ENCODE assay signal across 29 cellular contexts in genomic region chr17:64651889-64652288, GRCh38. TPM values are rescaled to one million over a fixed set of nuclear protein-coding genes. Genes with fewer than 3 reads are reported as not detected.
DNase-seq lines count a peak whose midpoint lies in the region; ATAC-seq and TF ChIP-seq lines count a peak whose summit lies in the region.
"Had no signal": no experiment of that assay in that cellular context is flagged by ENCODE, and none has a peak within 500 bp of the region (broad histone marks: within the 10 kb centered on the region; RNA-seq: fewer than 3 reads in every experiment).

No MANE protein-coding gene starts in this region.

- H3K4me3 Mint-ChIP-seq in MCF 10A (ENCODE audit: unreplicated experiment): peak overlapping the region; percentile 12
- no peak overlapping the region for H3K4me3 Mint-ChIP-seq in type B pancreatic cell
- H3K4me3 Mint-ChIP-seq: immature natural killer cell; stimulated activated naive B cell treated with anti-CD40 and anti-IgM and Interleukin-4, amounts not matched to agents 10 μg/mL and 1 μg/mL and 100 μg/mL, for 72 hours had no signal

- no peaks in the 10 kb centered on the region for H3K27me3 ChIP-seq in mammary epithelial cell (ENCODE audit: insufficient read depth, low read length)
- H3K27me3 ChIP-seq in fibroblast of lung (ENCODE audit: control insufficient read depth, insufficient read depth, low read length): no peaks in the 10 kb centered on the region
- H3K27me3 ChIP-seq: brain microvascular endothelial cell, pancreas, uterus had no signal

- in situ Hi-C loops in mammary epithelial cell (cut with MboI; ENCODE audit: low sequenced_read_pairs in 2 of 2): no loop called here

- no peak overlapping the region for H3K4me2 ChIP-seq in mammary epithelial cell (ENCODE audit: insufficient read depth, low read depth, low read length)
- peak overlapping the region; percentile 10 for H3K4me2 ChIP-seq in fibroblast of lung (ENCODE audit: extremely low read depth, insufficient read depth, low read length)

- peak overlapping the region; percentile 93 for H3K27ac Mint-ChIP-seq in MCF 10A (ENCODE audit: low read depth, unreplicated experiment)
- peak overlapping the region; percentile 42 for H3K27ac Mint-ChIP-seq in type B pancreatic cell
- H3K27ac Mint-ChIP-seq: stimulated activated naive B cell treated with anti-CD40 and anti-IgM and Interleukin-4, amounts not matched to agents 10 μg/mL and 1 μg/mL and 100 μg/mL, for 72 hours had no signal

- dilution Hi-C loops in mammary epithelial cell (cut with HindIII; ENCODE audit: low sequenced_read_pairs): no loop called here

- H4K20me1 ChIP-seq in mammary epithelial cell (ENCODE audit: insufficient read depth, low read length) (peaks cover 5% of the 10 kb centered on the region), fibroblast of lung (ENCODE audit: control insufficient read depth, extremely low read depth, insufficient read depth, low read length) (peaks cover 4% of the 10 kb centered on the region)

- peaks cover 18% of the 10 kb centered on the region for H3K36me3 Mint-ChIP-seq in MCF 10A (ENCODE audit: insufficient read depth, unreplicated experiment)
- H3K36me3 Mint-ChIP-seq in type B pancreatic cell: peaks cover 8% of the 10 kb centered on the region
- H3K36me3 Mint-ChIP-seq: immature natural killer cell had no signal

- DNase-seq in MCF 10A (ENCODE audit: unreplicated experiment) (no peak), mammary epithelial cell (no peak), SK-N-MC (ENCODE audit: low read depth, low spot score) (no peak), fibroblast of lung (ENCODE audit: low read depth in 2 of 2) (peak in 1 of 2 donors; percentile 50), type B pancreatic cell (ENCODE audit: extremely low spot score, unreplicated experiment) (no peak), foreskin fibroblast (no peak), NCI-H69 (lab: John Stamatoyannopoulos, UW) (no peak)
- DNase-seq: ACHN; activated CD4-positive, alpha-beta T cell treated with anti-CD3 and anti-CD28 coated beads, Interleukin-2, amount 50 U/mL, for 1 hour; activated naive CD4-positive, alpha-beta T cell treated with Interleukin-2 at 50 U/mL for 16 hours; amniotic stem cell; brain microvascular endothelial cell; DMS53; hypothalamus; immature natural killer cell; left colon; NCI-H1436 treated with DMSO at 0.1 percent for 48 hours; NCI-H2081 treated with DMSO at 0.1 percent for 48 hours; NCI-H2227 treated with DMSO at 0.1 percent for 48 hours; NCI-H526; NK-92 treated with Interleukin-12 subunit alpha and Interleukin-12 subunit beta, amount 100 ng/mL, for 24 hours; pancreas; SIG-M5; stimulated activated naive B cell treated with anti-CD40 and anti-IgM and Interleukin-4, amounts not matched to agents 10 μg/mL and 1 μg/mL and 100 μg/mL, for 72 hours; SW 1271; T1000; uterus had no signal

- H3K4me1 Mint-ChIP-seq in MCF 10A (ENCODE audit: insufficient read depth, unreplicated experiment) (peaks cover 29% of the 10 kb centered on the region), type B pancreatic cell (ENCODE audit: unreplicated experiment) (peaks cover 7% of the 10 kb centered on the region)

- WGBS in mammary epithelial cell (ENCODE audit: low coverage, missing lambda C conversion rate): 99% methylated on average over 3 of the region's 3 CpGs

- H3K9me3 Mint-ChIP-seq in MCF 10A (ENCODE audit: unreplicated experiment) (no peaks in the 10 kb centered on the region), type B pancreatic cell (no peaks in the 10 kb centered on the region)
- H3K9me3 Mint-ChIP-seq: immature natural killer cell had no signal

- BruUV-seq in MCF 10A (replicated peaks; lab: Mats Ljungman, UMichigan) (no TSS peak), mammary epithelial cell (replicated peaks; lab: Mats Ljungman, UMichigan) (no TSS peak)

- POLR2A ChIA-PET in MCF 10A (lab: Yijun Ruan, JAX): interaction anchor here (0.9 to 14.0 kb wide), 6 partner anchors 10 to 147 kb away, joined by 3 to 143 read pairs (median 5); partner anchors contain the start of genes CEP95, DDX5 and SMURF2

- H3K27me3 Mint-ChIP-seq in MCF 10A (ENCODE audit: insufficient read depth, unreplicated experiment): no peaks in the 10 kb centered on the region
- H3K27me3 Mint-ChIP-seq in type B pancreatic cell: no peaks in the 10 kb centered on the region
- H3K27me3 Mint-ChIP-seq: stimulated activated naive B cell treated with anti-CD40 and anti-IgM and Interleukin-4, amounts not matched to agents 10 μg/mL and 1 μg/mL and 100 μg/mL, for 72 hours had no signal

- intact Hi-C loops in MCF 10A (cut with micrococcal nuclease) (no loop called here), mammary epithelial cell (cut with micrococcal nuclease) (no loop called here)

- H2AFZ ChIP-seq in mammary epithelial cell (ENCODE audit: low read depth, low read length): no peak overlapping the region
- no peak overlapping the region for H2AFZ ChIP-seq in fibroblast of lung (ENCODE audit: low read length)

- H3K9ac ChIP-seq in mammary epithelial cell (ENCODE audit: insufficient read depth, low read length): no peak overlapping the region
- no peak overlapping the region for H3K9ac ChIP-seq in SK-N-MC (ENCODE audit: insufficient read length)
- no peak overlapping the region for H3K9ac ChIP-seq in fibroblast of lung (ENCODE audit: insufficient read depth, low read length)

- H3K79me2 ChIP-seq in mammary epithelial cell (ENCODE audit: insufficient read depth, low read length): peaks cover 99% of the 10 kb centered on the region
- peaks cover 100% of the 10 kb centered on the region for H3K79me2 ChIP-seq in fibroblast of lung (ENCODE audit: control insufficient read depth, insufficient read depth, low read length)

- H3K9me3 ChIP-seq in mammary epithelial cell (replicated peaks; ENCODE audit: insufficient read depth, low read length): no peaks in the 10 kb centered on the region
- H3K9me3 ChIP-seq in SK-N-MC (ENCODE audit: low read depth, low read length): no peaks in the 10 kb centered on the region; the same call in 1 of the 2 replicates
- H3K9me3 ChIP-seq in fibroblast of lung (ENCODE audit: control insufficient read depth, insufficient read depth, low read depth, low read length): no peaks in the 10 kb centered on the region
- H3K9me3 ChIP-seq: pancreas, uterus had no signal

- H3K4me3 ChIP-seq in mammary epithelial cell (replicated peaks in 1 of 3; ENCODE audit: insufficient read depth in 1 of 3, low read depth in 2 of 3, low read length in 3 of 3): no peak overlapping the region
- H3K4me3 ChIP-seq in SK-N-MC: no peak overlapping the region
- H3K4me3 ChIP-seq in fibroblast of lung (replicated peaks in 1 of 4; ENCODE audit: control extremely low read depth in 1 of 4, insufficient read depth in 1 of 4, low read depth in 3 of 4, low read length in 4 of 4): no peak overlapping the region
- no peak overlapping the region for H3K4me3 ChIP-seq in foreskin fibroblast (ENCODE audit: low read depth in 1 of 2, low read length in 2 of 2)
- H3K4me3 ChIP-seq: HAP-1, pancreas, uterus had no signal

- H3K36me3 ChIP-seq in mammary epithelial cell (ENCODE audit: insufficient read depth, low read length) (peaks cover 20% of the 10 kb centered on the region), SK-N-MC (ENCODE audit: insufficient read depth, low read length) (peaks cover 6% of the 10 kb centered on the region; the same call in 1 of the 2 replicates), fibroblast of lung (ENCODE audit: control insufficient read depth, insufficient read depth, low read length) (peaks cover 1% of the 10 kb centered on the region)
- H3K36me3 ChIP-seq: HAP-1, pancreas, uterus had no signal

- H3K27ac ChIP-seq in mammary epithelial cell (ENCODE audit: insufficient read depth, low read depth, low read length) (no peak overlapping the region), SK-N-MC (peak overlapping the region; percentile 55; the same call in 1 of the 2 replicates), fibroblast of lung (ENCODE audit: insufficient read depth, low read length) (no peak overlapping the region)
- H3K27ac ChIP-seq: brain microvascular endothelial cell, pancreas, uterus had no signal

- CTCF ChIA-PET in MCF 10A (lab: Yijun Ruan, JAX) (interaction anchor here (1.0 kb wide), 1 partner anchor 14 kb away, joined by 3 read pairs; no protein-coding TSS in a partner anchor), mammary epithelial cell (lab: Charles Lee; ENCODE audit: low non-redundant PET) (no interaction called here)

- H3K4me1 ChIP-seq in mammary epithelial cell (ENCODE audit: insufficient read depth, low read length) (peaks cover 36% of the 10 kb centered on the region), fibroblast of lung (ENCODE audit: control insufficient read depth, extremely low read depth, insufficient read depth, low read length) (peaks cover 11% of the 10 kb centered on the region)
- H3K4me1 ChIP-seq: HAP-1, uterus had no signal

- no peak for ATAC-seq in GM19035 (IDR thresholded peaks at IDR 0.05; ENCODE audit: unreplicated experiment)
- ATAC-seq: left colon; pancreas; stimulated activated naive B cell treated with anti-CD40 and anti-IgM and Interleukin-4, amounts not matched to agents 10 μg/mL and 1 μg/mL and 100 μg/mL, for 72 hours had no signal

- no peak for TF ChIP-seq CTCF in MCF 10A (IDR thresholded peaks at IDR 0.05; ENCODE audit: unreplicated experiment)
- no peak for TF ChIP-seq CTCF in mammary epithelial cell (conservative IDR thresholded peaks at IDR 0.05 in 1 of 2, IDR thresholded peaks at IDR 0.05 in 1 of 2; ENCODE audit: extremely low read depth in 1 of 2, insufficient read depth in 1 of 2, low read depth in 1 of 2, low read length in 2 of 2)
- no peak for TF ChIP-seq CTCF in fibroblast of lung (conservative IDR thresholded peaks at IDR 0.05 in 1 of 2, IDR thresholded peaks at IDR 0.05 in 1 of 2; ENCODE audit: low read depth in 1 of 2, low read length in 2 of 2)
- TF ChIP-seq CTCF in type B pancreatic cell (conservative IDR thresholded peaks at IDR 0.05): no peak
- TF ChIP-seq CTCF in foreskin fibroblast (IDR thresholded peaks at IDR 0.05; ENCODE audit: low read depth, low read length): no peak

RNA-seq across cellular contexts. Expression of gene SMURF2, which starts 10.2 kb away (rescaled TPM):
- 49.2 and 55.8 TPM in 2 replicates for total RNA-seq in MCF 10A (2022)
- 10 to 100 TPM; 68.7 to 93.7 TPM for total RNA-seq in mammary epithelial cell
- 33.2 TPM for polyA plus RNA-seq in mammary epithelial cell
- polyA minus RNA-seq in mammary epithelial cell: 86.5 TPM
- total RNA-seq in fibroblast of lung: 71.7 and 108 TPM in 2 replicates
- 96.3 and 103 TPM in 2 replicates for polyA plus RNA-seq in fibroblast of lung
- polyA plus RNA-seq in fibroblast of lung (2012): 75.4 and 85.6 TPM in 2 replicates
- 28.3 and 42.8 TPM in 2 replicates for polyA minus RNA-seq in fibroblast of lung (ENCODE audit: low replicate concordance)
- 22.3 and 26.6 TPM in 2 replicates for total RNA-seq in type B pancreatic cell (ENCODE audit: low replicate concordance)
